ENCODE assay signal across 8 cellular contexts in genomic region chr7:92809397-92810241, GRCh38. TPM values are rescaled to one million over a fixed set of nuclear protein-coding genes. Genes with fewer than 3 reads are reported as not detected.
DNase-seq lines count a peak whose midpoint lies in the region; ATAC-seq, FAIRE-seq and TF ChIP-seq lines count a peak whose summit lies in the region.

No MANE protein-coding gene starts in this region.

- peaks cover 0 to 10% of the 10 kb centered on the region in 2 experiments; a peak in 3 of 4 replicates for H3K36me3 ChIP-seq in GM12878 (ENCODE audit: control insufficient read depth in 2 of 2, insufficient read depth in 2 of 2, low read length in 1 of 2)

- RAD21 ChIA-PET in GM12878 (lab: Charles Lee; ENCODE audit: unreplicated experiment) = interaction anchor here (1.0 to 12.0 kb wide), 9 partner anchors 8 to 174 kb away, joined by 3 to 124 read pairs (median 4); partner anchors contain the start of gene CDK6

- peak; percentile 80 for ATAC-seq in GM21526 (IDR thresholded peaks at IDR 0.05; ENCODE audit: low FRiP score, unreplicated experiment)
- ATAC-seq in GM12878 = peak; percentile 76

- CTCF ChIA-PET in GM12878 (lab: Yijun Ruan, JAX) = interaction anchor here (0.8 to 1.6 kb wide), 4 partner anchors 17 to 23 kb away, joined by 3 to 6 read pairs (median 4); no protein-coding TSS in a partner anchor

- peak overlapping the region; percentile 18 for H2AFZ ChIP-seq in GM12878 (ENCODE audit: control insufficient read depth, low read depth, low read length)

- in situ Hi-C loops in SK-MEL-5 (cut with HindIII; ENCODE audit: low pct_unique_long_range_greater_than_20kb, low sequenced_read_pairs) (no loop called here), GM12878 (cut with MboI) (loop anchor here (10.0 kb wide), 1 partner anchor 175 kb away; no protein-coding TSS in a partner anchor)

- no peaks in the 10 kb centered on the region for H4K20me1 ChIP-seq in GM12878 (ENCODE audit: control insufficient read depth, insufficient read depth)

- POLR2A ChIA-PET in GM12878 (lab: Charles Lee) = interaction anchor here (1.0 to 1.4 kb wide), 4 partner anchors 10 to 77 kb away, joined by 3 to 5 read pairs (median 4); partner anchors contain the start of gene CDK6

- 0% methylated on average over 6 of the region's 6 CpGs for WGBS in GM12878 (ENCODE audit: insufficient coverage, insufficient replicate concordance, low lambda C conversion rate, missing lambda C conversion rate)

- no TSS peak for BruUV-seq in GM12878 (replicated peaks; lab: Mats Ljungman, UMichigan)

- H3K79me2 ChIP-seq in GM12878 (ENCODE audit: control insufficient read depth, insufficient read depth, low read length) = peaks cover 77% of the 10 kb centered on the region

- TF ChIP-seq CTCF in GM12878 (IDR thresholded peaks at IDR 0.05 in 2 of 3, conservative IDR thresholded peaks at IDR 0.05 in 1 of 3; ENCODE audit: control insufficient read depth in 2 of 3, extremely low read depth in 1 of 3, insufficient read depth in 1 of 3, low read depth in 3 of 3, low read length in 3 of 3) = no peak

- H3K4me3 ChIP-seq in GM12878 = peak overlapping the region; percentile 37; the same call in 1 of the 2 replicates

- peak overlapping the region; percentile 46; the same call in 1 of the 2 replicates for H3K9ac ChIP-seq in GM12878 (ENCODE audit: control insufficient read depth, insufficient read depth, low read length)

- DNase-seq in GDM1 (lab: John Stamatoyannopoulos, UW) (peak; percentile 36), HT-29 (ENCODE audit: low spot score) (peak; percentile 91), SK-MEL-5 (ENCODE audit: low read depth, low spot score) (peak; percentile 73), GM12878 (ENCODE audit: low read depth, low spot score) (peak; percentile 92), iPS-NIHi11 (ENCODE audit: low spot score) (peak; percentile 55), NCI-H2081 treated with DMSO at 0.1 percent for 48 hours (lab: John Stamatoyannopoulos, UW) (no peak)
- DNase-seq in stimulated activated CD4-positive, alpha-beta T cell treated with anti-CD3 and anti-CD28 coated beads, Interleukin-2, amount 100 ng/mL, for 24 hours = peak; percentile 40 to 59

- peak; percentile 89 to 96; a peak in 3 of 4 replicates for TF ChIP-seq EP300 in GM12878 (IDR thresholded peaks at IDR 0.05; ENCODE audit: borderline replicate concordance in 1 of 2, control insufficient read depth in 1 of 2, low read depth in 2 of 2, low read length in 2 of 2)

- FAIRE-seq in GM12878 (lab: Jason Lieb, UNC) = peak; percentile 94

- no peak for TF ChIP-seq RAD21 in GM12878 (IDR thresholded peaks at IDR 0.05; ENCODE audit: insufficient read depth, low read depth, low read length)

- peak; percentile 54; the same call in 1 of the 2 replicates for TF ChIP-seq POLR2A in GM12878 (IDR thresholded peaks at IDR 0.05; ENCODE audit: low read depth, low read length)

- H3K9me3 ChIP-seq in GM12878 (replicated peaks; ENCODE audit: control insufficient read depth, insufficient read depth, low read length) = no peaks in the 10 kb centered on the region; the same call in 1 of the 3 replicates

- SMC1A ChIA-PET in GM12878 (lab: Charles Lee; ENCODE audit: uncharacterized antibody, unreplicated experiment) = interaction anchor here (0.8 to 7.2 kb wide), 20 partner anchors 8 to 174 kb away, joined by 3 to 83 read pairs (median 4); no protein-coding TSS in a partner anchor

- H3K4me1 ChIP-seq in GM12878 (ENCODE audit: control insufficient read depth, insufficient read depth, low read length) = peaks cover 45% of the 10 kb centered on the region

- peak overlapping the region; percentile 87 for H3K27ac ChIP-seq in GM12878 (ENCODE audit: control insufficient read depth, insufficient read depth)

- intact Hi-C loops in GM12878 (cut with micrococcal nuclease; ENCODE audit: unreplicated experiment) = loop anchor here (5.0 kb wide), 1 partner anchor 102 kb away; no protein-coding TSS in a partner anchor

- no peaks in the 10 kb centered on the region for H3K27me3 ChIP-seq in GM12878 (replicated peaks in 1 of 2; ENCODE audit: control insufficient read depth in 2 of 2, insufficient read depth in 2 of 2, low read length in 1 of 2)

- peak overlapping the region; percentile 68 for H3K4me2 ChIP-seq in GM12878 (ENCODE audit: control insufficient read depth, insufficient read depth)

TF ChIP-seq in GM12878, 131 proteins besides CTCF, POLR2A, EP300 and RAD21 (continues in another document):
- no peak for TF ChIP-seq MYB (IDR thresholded peaks at IDR 0.05; ENCODE audit: borderline replicate concordance, low read depth, low read length)
- 0 out of 2 replicates have a peak, but pooled peaks have one; percentile 41 for TF ChIP-seq MTA3 (IDR thresholded peaks at IDR 0.05; ENCODE audit: borderline replicate concordance, low read length)
- TF ChIP-seq BACH1 (IDR thresholded peaks at IDR 0.05; ENCODE audit: borderline replicate concordance) = peak; percentile 100
- peak in 1 of 2 experiments; percentile 70; a peak in 1 of 3 replicates for TF ChIP-seq EGR1 (IDR thresholded peaks at IDR 0.05; ENCODE audit: borderline replicate concordance in 1 of 2, low read depth in 2 of 2, low read length in 2 of 2)
- TF ChIP-seq REST (IDR thresholded peaks at IDR 0.05; ENCODE audit: low read depth, low read length) = 0 out of 2 replicates have a peak, but pooled peaks have one; percentile 16
- TF ChIP-seq NR2F1 (conservative IDR thresholded peaks at IDR 0.05) = peak; percentile 92
- TF ChIP-seq KLF5 (IDR thresholded peaks at IDR 0.05; ENCODE audit: partially characterized antibody) = peak; percentile 29
- TF ChIP-seq IRF3 (IDR thresholded peaks at IDR 0.05) = no peak
- 0 out of 2 replicates have a peak, but pooled peaks have one; percentile 16 for TF ChIP-seq SMARCA5 (IDR thresholded peaks at IDR 0.05)
- peak; percentile 61 for TF ChIP-seq MEF2B (IDR thresholded peaks at IDR 0.05; ENCODE audit: partially characterized antibody, poor library complexity, severe bottlenecking)
- TF ChIP-seq ATF7 (IDR thresholded peaks at IDR 0.05; ENCODE audit: low read depth) = peak; percentile 92
- TF ChIP-seq MYC (IDR thresholded peaks at IDR 0.05; ENCODE audit: insufficient read depth, insufficient read length, insufficient replicate concordance, low read length, severe bottlenecking) = no peak
- TF ChIP-seq MEF2A (IDR thresholded peaks at IDR 0.05; ENCODE audit: insufficient read depth, low read depth, low read length) = peak; percentile 58; the same call in 1 of the 2 replicates

RNA-seq across cellular contexts. Expression of gene CDK6, which starts 26.8 kb away (rescaled TPM):
- total RNA-seq in HT-29 (2014; rRNA removed; shearing (Covaris generic)) = 48.8 and 59.5 TPM in 2 replicates
- 26.9 and 31.0 TPM in 2 replicates for total RNA-seq in SK-MEL-5 (2014; rRNA removed; shearing (Covaris generic))
- 20.7 and 27.5 TPM in 2 replicates for polyA plus RNA-seq in SK-MEL-5 (2015; cell fraction: cytosol; rRNA removed)
- polyA plus RNA-seq in SK-MEL-5 (2015; cell fraction: nucleus; rRNA removed) = 14.2 and 30.9 TPM in 2 replicates
- 302 and 310 TPM in 2 replicates for total RNA-seq in GM12878 (2013; cell fraction: nucleolus; rRNA removed)
- 93.1 and 103 TPM in 2 replicates for total RNA-seq in GM12878 (2014; rRNA removed)
- 75.8 and 82.5 TPM in 2 replicates for total RNA-seq in GM12878 (2014; rRNA removed; fragmentation: Illumina TruSeq; extraction: Trizol)
- total RNA-seq in GM12878 (2021) = 110 and 118 TPM in 2 replicates
- polyA plus RNA-seq in GM12878 (2011; ENCODE audit: low read depth) = 7.2 TPM
- 42.9 and 51.2 TPM in 2 replicates for polyA plus RNA-seq in GM12878 (2011; rRNA removed)
- 35.1 and 36.3 TPM in 2 replicates for polyA plus RNA-seq in GM12878 (2011; cell fraction: cytosol; rRNA removed)
- 48.6 and 53.0 TPM in 2 replicates for polyA plus RNA-seq in GM12878 (2011; cell fraction: nucleus; rRNA removed)
- 11.0 and 14.3 TPM in 2 replicates for polyA plus RNA-seq in GM12878 (2012)
- polyA plus RNA-seq in GM12878 (2014; fragmentation: Illumina TruSeq; extraction: Trizol) = 47.3 and 58.1 TPM in 2 replicates
- 10 to 100 TPM in 1 of 2 experiments, 1 to 10 TPM in 1; 8.0 to 16.8 TPM for polyA plus RNA-seq in GM12878 (2014; fragmentation: Nextera tagmentation; extraction: Ambion mirVana)
- 30.1 and 30.7 TPM in 2 replicates for polyA plus RNA-seq in GM12878 (2014; rRNA removed)
- 10 to 100 TPM; 44.3 to 53.4 TPM for polyA plus RNA-seq in GM12878 (2016; fragmentation: Nextera tagmentation; extraction: Ambion mirVana)
- 113 and 159 TPM in 2 replicates for polyA minus RNA-seq in GM12878 (2011; rRNA and poly(A)+ RNA removed)
- polyA minus RNA-seq in GM12878 (2011; cell fraction: cytosol; rRNA and poly(A)+ RNA removed) = 72.0 and 108 TPM in 2 replicates
- 94.3 and 203 TPM in 2 replicates for polyA minus RNA-seq in GM12878 (2011; cell fraction: nucleus; rRNA and poly(A)+ RNA removed)
